ENCODE assay signal across 3 cellular contexts in the genomic region with DNA sequence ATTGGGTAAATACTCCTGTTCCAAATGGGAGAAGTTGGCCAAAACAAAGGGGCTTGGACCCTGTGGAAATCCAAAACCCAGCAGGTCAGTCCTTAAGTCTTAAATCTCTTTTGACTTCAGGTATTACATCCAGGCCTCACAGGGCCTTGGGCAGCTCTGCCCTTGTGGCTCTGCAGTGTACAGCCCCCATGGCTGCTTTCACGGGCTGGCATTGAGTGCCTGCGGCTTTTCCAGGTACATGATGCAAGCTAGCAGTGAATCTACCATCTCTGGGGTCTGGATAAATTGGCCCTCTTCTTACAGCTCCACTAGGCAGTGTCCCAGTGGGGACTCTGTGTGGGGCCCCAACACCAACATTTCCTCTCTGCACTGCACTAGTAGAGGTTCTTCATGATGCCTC.
"Had no signal": no experiment of that assay in that cellular context is flagged by ENCODE, and none has a peak within 500 bp of the region (broad histone marks: within the 10 kb centered on the region; RNA-seq: fewer than 3 reads in every experiment).

No MANE protein-coding gene starts in this region.

- DNase-seq: GDM1, GF-D8 had no signal

- ATAC-seq: GM12878 had no signal
